1 cellular context compared by ENCODE assay signal in genomic region chr12:77133566-77133965, GRCh38.
TF ChIP-seq lines count a peak whose summit lies in the region.

No MANE protein-coding gene starts in this region.

TF ChIP-seq in SK-N-SH treated with all-trans-retinoic acid at 6 μM for 48 hours, 23 proteins besides CTCF, POLR2A, EP300 and RAD21 (continued from another document):
- TF ChIP-seq CSRNP3 (CRISPR knock-in tag; IDR thresholded peaks at IDR 0.05) = no peak
